In genomic region chrX:151551176-151551575, GRCh38 we compare ENCODE assay signal across 18 cellular contexts. TPM values are rescaled to one million over a fixed set of nuclear protein-coding genes. Genes with fewer than 3 reads are reported as not detected.
"Had no signal": no experiment of that assay in that cellular context is flagged by ENCODE, and none has a peak within 500 bp of the region (broad histone marks: within the 10 kb centered on the region; RNA-seq: fewer than 3 reads in every experiment).

No MANE protein-coding gene starts in this region.

RNA-seq across cellular contexts. Expression of gene PASD1, which starts 12.3 kb away (rescaled TPM):
- total RNA-seq: activated naive CD4-positive, alpha-beta T cell treated with anti-CD3 and anti-CD28 coated beads for 36 hours; activated naive CD4-positive, alpha-beta T cell treated with anti-CD3 and anti-CD28 coated beads, Interleukin-2, amount 50 U/mL, for 72 hours; activated naive CD8-positive, alpha-beta T cell treated with anti-CD3 and anti-CD28 coated beads for 36 hours; activated naive CD8-positive, alpha-beta T cell treated with anti-CD3 and anti-CD28 coated beads, Interleukin-2, amount 10 ng/mL, durations not matched to agents 7 days and 5 days; activated T-cell treated with anti-CD3 and anti-CD28 coated beads, Interleukin-2, amount 50 U/mL, for 4 hours; activated T-cell treated with anti-CD3 and anti-CD28 coated beads, Interleukin-2, amount 50 U/mL, for 72 hours; activated T-helper 1 cell treated with anti-CD3 and anti-CD28 coated beads, Interleukin-12 subunit alpha, Interleukin-12 subunit beta, Interleukin-2, Interleukin-4 antibody, amounts not matched to agents 30 ng/mL and 10 ng/mL and 1 ng/mL, durations not matched to agents 14 hours and 24 hours and 36 hours; activated T-helper 17 cell treated with anti-CD3 and anti-CD28 coated beads, Interleukin-2, amount 50 U/mL, for 72 hours; activated T-helper 2 cell treated with anti-CD3 and anti-CD28 coated beads, Interferon-gamma antibody, Interleukin-2, Interleukin-4, amounts not matched to agents 10 μg/mL and 5 μg/mL and 100 μg/mL, durations not matched to agents 14 hours and 24 hours and 36 hours; adrenal gland; aorta; ascending aorta; astrocyte; body of pancreas; breast epithelium; bronchial epithelial cell; cardiac septum; cerebellum had no signal
